Comparison of ENCODE assay signal across 9 cellular contexts in the genomic region with DNA sequence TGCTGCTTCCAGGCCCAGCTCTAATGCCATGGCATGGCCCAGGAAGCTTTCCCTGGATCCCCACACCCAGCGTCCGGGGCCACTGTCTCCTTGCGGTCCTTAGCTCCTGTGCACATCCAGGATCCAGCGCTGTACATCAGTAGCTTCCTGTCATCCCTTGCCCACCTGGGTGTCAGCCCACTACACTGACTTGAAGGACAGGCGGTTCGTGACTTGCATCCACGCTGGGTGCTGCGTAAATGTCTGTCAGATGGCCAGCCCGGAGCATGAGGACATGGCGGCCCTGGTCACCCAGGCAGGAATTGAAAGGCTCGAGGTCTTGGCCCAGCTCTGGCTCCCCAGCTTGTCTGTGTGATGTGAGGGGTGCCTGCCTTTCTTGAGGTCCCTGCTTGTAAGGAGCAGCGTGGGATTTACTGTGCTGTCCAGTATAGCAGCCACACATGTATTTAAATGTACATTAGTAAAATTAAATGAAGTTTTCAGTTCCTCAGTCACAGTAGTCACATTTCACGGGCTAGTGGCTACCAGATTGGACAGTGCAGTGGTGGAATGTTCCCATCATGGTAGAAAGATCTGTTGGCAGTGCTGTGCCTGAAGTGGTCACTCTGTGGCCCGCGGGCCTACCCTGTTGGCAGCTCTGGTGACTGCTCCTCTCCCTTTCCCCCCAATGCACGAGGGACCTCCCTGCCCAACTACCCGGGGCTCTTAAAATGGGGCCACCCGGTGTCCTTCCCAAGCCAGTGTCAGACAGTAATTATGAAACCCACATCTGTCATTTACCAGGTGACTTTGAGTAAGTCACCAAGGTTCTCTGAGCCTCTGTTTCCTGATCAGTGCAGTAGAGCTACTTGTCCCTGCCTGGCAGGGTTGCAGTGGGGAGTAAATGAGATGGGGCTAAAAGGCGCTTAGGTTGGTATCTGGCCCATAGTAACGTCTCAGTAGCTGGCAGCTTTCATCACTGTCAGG.
DNase-seq lines count a peak whose midpoint lies in the region; ATAC-seq, FAIRE-seq and TF ChIP-seq lines count a peak whose summit lies in the region.
"Had no signal": no experiment of that assay in that cellular context is flagged by ENCODE, and none has a peak within 500 bp of the region (broad histone marks: within the 10 kb centered on the region; RNA-seq: fewer than 3 reads in every experiment).

No MANE protein-coding gene starts in this region.

- DNase-seq in kidney (no peak), activated gamma-delta T cell treated with Interleukin-2 at 50 U/mL for 16 hours (no peak), GF-D8 (lab: John Stamatoyannopoulos, UW) (no peak), DMS53 treated with DMSO at 0.1 percent for 48 hours (lab: John Stamatoyannopoulos, UW; ENCODE audit: unreplicated experiment) (no peak), COLO829 (ENCODE audit: low spot score) (no peak)

- no peak for FAIRE-seq in kidney (lab: Jason Lieb, UNC)
- FAIRE-seq: H1 had no signal

- ATAC-seq in GM19463 (IDR thresholded peaks at IDR 0.05; ENCODE audit: unreplicated experiment) (peak; percentile 62), HG03469 (IDR thresholded peaks at IDR 0.05; ENCODE audit: unreplicated experiment) (peak; percentile 59)

- no peaks in the 10 kb centered on the region for H3K9me3 ChIP-seq in kidney (ENCODE audit: control insufficient read depth in 1 of 2, low read length in 2 of 2)

- no peaks in the 10 kb centered on the region for H3K36me3 ChIP-seq in kidney (ENCODE audit: control insufficient read depth in 1 of 2, insufficient read depth in 2 of 2, low read length in 2 of 2)

- H3K4me3 ChIP-seq in GM08714 (ENCODE audit: low read length) (peak overlapping the region; percentile 15; the same call in 1 of the 2 replicates), kidney (ENCODE audit: low read length in 2 of 2) (no peak overlapping the region)

- H3K9ac ChIP-seq in kidney (ENCODE audit: low read length in 2 of 2) = no peak overlapping the region

- no peak for TF ChIP-seq CTCF in kidney (IDR thresholded peaks at IDR 0.05; ENCODE audit: borderline replicate concordance, extremely low read depth, insufficient read depth)

- peaks cover 20 to 46% of the 10 kb centered on the region in 2 donors for H3K4me1 ChIP-seq in kidney (ENCODE audit: control insufficient read depth in 1 of 2, insufficient read depth in 1 of 2, low read depth in 1 of 2, low read length in 2 of 2)

- peak overlapping the region; percentile 5 to 38 for H3K27ac ChIP-seq in kidney (ENCODE audit: low read depth in 2 of 2, low read length in 2 of 2)

- intact Hi-C loops in kidney (cut with DNase I) = no loop called here
